In genomic region chr11:44600739-44601416, GRCh38 we compare ENCODE assay signal across 2 cellular contexts.
TF ChIP-seq lines count a peak whose summit lies in the region.

No MANE protein-coding gene starts in this region.

TF ChIP-seq in GM23338, 12 proteins besides CTCF, POLR2A, EP300 and RAD21 (continued from another document):
- TF ChIP-seq REST (IDR thresholded peaks at IDR 0.05; ENCODE audit: unreplicated experiment) (no peak), ZNF331 (CRISPR knock-in tag; IDR thresholded peaks at IDR 0.05; ENCODE audit: low read depth) (no peak), EZH2 (IDR thresholded peaks at IDR 0.05; ENCODE audit: low read depth, unreplicated experiment) (no peak), JUNB (IDR thresholded peaks at IDR 0.05; ENCODE audit: unreplicated experiment) (no peak), ZNF462 (CRISPR knock-in tag; IDR thresholded peaks at IDR 0.05) (no peak), ZNF114 (CRISPR knock-in tag; IDR thresholded peaks at IDR 0.05) (no peak)

TF ChIP-seq in HepG2, 621 proteins besides CTCF, POLR2A, EP300 and RAD21 (continued from another document):
- no peak for TF ChIP-seq U2AF1 (optimal IDR thresholded peaks at IDR 0.05; ENCODE audit: low read depth, low read length)
- no peak for TF ChIP-seq ZNF770 (CRISPR knock-in tag; IDR thresholded peaks at IDR 0.05)
- no peak for TF ChIP-seq GLMP (CRISPR knock-in tag; IDR thresholded peaks at IDR 0.05; ENCODE audit: borderline replicate concordance)
- TF ChIP-seq ZNF121 (CRISPR knock-in tag; IDR thresholded peaks at IDR 0.05) = no peak
